12 cellular contexts compared by ENCODE assay signal in genomic region chr12:52695039-52695438, GRCh38. TPM values are rescaled to one million over a fixed set of nuclear protein-coding genes. Genes with fewer than 3 reads are reported as not detected.
"Had no signal": no experiment of that assay in that cellular context is flagged by ENCODE, and none has a peak within 500 bp of the region (broad histone marks: within the 10 kb centered on the region; RNA-seq: fewer than 3 reads in every experiment).

No MANE protein-coding gene starts in this region.

- H3K4me2 ChIP-seq: GM23338 had no signal

- H3K9ac ChIP-seq: GM23248 had no signal

- ATAC-seq: GM23338, HCT116 had no signal

- H3K4me1 ChIP-seq: HAP-1 had no signal

- H3K36me3 ChIP-seq: HAP-1 had no signal

- H3K9me3 ChIP-seq: HAP-1 had no signal

- H3K9me3 Mint-ChIP-seq: GM23338, H9, HFFc6 had no signal

- H3K27ac ChIP-seq: GM23248 had no signal

- H3K27ac Mint-ChIP-seq: GM23338, H9, HFFc6 had no signal

- DNase-seq: GM23248, GOT3, H7, H9, HCEC 1CT, HFFc6 had no signal

- FAIRE-seq: H1, H54 had no signal

- H3K4me3 ChIP-seq: GM23248, GM23338, HAP-1 had no signal

- H3K4me3 Mint-ChIP-seq: GM23338, H9, HFFc6 had no signal

- H2AFZ ChIP-seq: GM23248, GM23338 had no signal

RNA-seq across cellular contexts. Expression of gene KRT77, which starts 8.3 kb away (rescaled TPM):
- total RNA-seq: GM23248, GM23338, H1, H4, H7, H9, HFFc6 had no signal
- polyA plus RNA-seq: GM23248, GM23338 had no signal

RNA-seq across cellular contexts. Expression of gene KRT1, which starts 14.8 kb away (rescaled TPM):
- total RNA-seq: GM23248, GM23338, H1, H4, H7, H9, HFFc6 had no signal
- polyA plus RNA-seq: GM23248, GM23338, H1 had no signal

RNA-seq across cellular contexts. Expression of gene KRT2, which starts 43.0 kb away (rescaled TPM):
- total RNA-seq: GM23248, GM23338, H1, H7, H9, HFFc6 had no signal
- polyA plus RNA-seq: GM23248, GM23338, H1 had no signal
